In the genomic region with DNA sequence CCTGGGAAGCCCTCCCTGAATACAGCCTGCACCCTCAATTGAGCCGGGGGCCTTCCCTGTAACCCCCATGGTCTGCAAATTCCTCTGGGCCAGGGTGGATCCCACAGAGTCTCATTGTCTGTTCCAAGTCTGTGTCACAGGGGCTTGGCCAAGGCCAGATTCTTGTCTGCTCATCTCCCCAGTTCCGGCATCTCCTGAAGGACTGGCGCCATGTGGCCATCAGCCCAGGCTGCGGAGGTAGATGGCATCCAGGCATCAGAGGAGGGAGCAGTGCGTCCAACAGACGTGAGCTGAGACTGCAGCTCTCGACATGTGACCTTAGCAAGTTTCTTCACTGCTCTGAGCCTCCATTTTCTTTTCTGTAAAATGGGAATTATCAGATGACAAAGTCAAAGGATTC, we compare ENCODE assay signal across 16 cellular contexts. TPM values are rescaled to one million over a fixed set of nuclear protein-coding genes. Genes with fewer than 3 reads are reported as not detected.
DNase-seq lines count a peak whose midpoint lies in the region; ATAC-seq, FAIRE-seq and TF ChIP-seq lines count a peak whose summit lies in the region.
"Had no signal": no experiment of that assay in that cellular context is flagged by ENCODE, and none has a peak within 500 bp of the region (broad histone marks: within the 10 kb centered on the region; RNA-seq: fewer than 3 reads in every experiment).

No MANE protein-coding gene starts in this region.

- ATAC-seq in HepG2 (no peak), right lobe of liver (no peak), thoracic aorta (ENCODE audit: insufficient number of reproducible peaks, low FRiP score, low read depth) (no peak)
- ATAC-seq: SK-N-SH treated with all-trans-retinoic acid at 6 μM for 48 hours had no signal

- CTCF ChIA-PET in HepG2 (lab: Yijun Ruan, JAX; ENCODE audit: low intra/inter-chr PET ratio, low total read pairs): no interaction called here

- H3K4me1 ChIP-seq in HepG2 (ENCODE audit: insufficient read depth, low read length) (peaks cover 5% of the 10 kb centered on the region; the same call in 1 of the 2 replicates), right lobe of liver (no peaks in the 10 kb centered on the region), adrenal gland (replicated peaks in 1 of 2) (peaks cover 8 to 12% of the 10 kb centered on the region in 2 donors), fibroblast of lung (ENCODE audit: control insufficient read depth, extremely low read depth, insufficient read depth, low read length) (peaks cover 17% of the 10 kb centered on the region), thoracic aorta (ENCODE audit: control insufficient read depth in 1 of 2, low read depth in 2 of 2) (peaks cover 5 to 29% of the 10 kb centered on the region in 2 donors), HAP-1 (no peaks in the 10 kb centered on the region)

- H3K9ac ChIP-seq in HepG2 (ENCODE audit: insufficient read depth, low read depth, low read length): no peak overlapping the region
- no peak overlapping the region for H3K9ac ChIP-seq in fibroblast of lung (ENCODE audit: insufficient read depth, low read length)
- H3K9ac ChIP-seq: BLaER1 had no signal

- no peak for TF ChIP-seq POLR2A in HepG2 (IDR thresholded peaks at IDR 0.05; ENCODE audit: insufficient read depth in 1 of 2, low read depth in 2 of 2, low read length in 2 of 2)
- no peak for TF ChIP-seq POLR2A in right lobe of liver (IDR thresholded peaks at IDR 0.05)
- TF ChIP-seq POLR2A in adrenal gland (IDR thresholded peaks at IDR 0.05): no peak

- peaks cover 31 to 78% of the 10 kb centered on the region in 2 experiments for H3K36me3 ChIP-seq in HepG2 (replicated peaks in 1 of 2; ENCODE audit: control insufficient read depth in 1 of 2, insufficient read depth in 2 of 2, low read length in 2 of 2)
- H3K36me3 ChIP-seq in right lobe of liver: peaks cover 0 to 10% (median 5%) of the 10 kb centered on the region in 4 donors
- H3K36me3 ChIP-seq in adrenal gland (replicated peaks in 1 of 2): peaks cover 0 to 26% of the 10 kb centered on the region in 2 donors
- H3K36me3 ChIP-seq in fibroblast of lung (ENCODE audit: control insufficient read depth, insufficient read depth, low read length): peaks cover 33% of the 10 kb centered on the region
- H3K36me3 ChIP-seq in thoracic aorta: peaks cover 20% of the 10 kb centered on the region
- peaks cover 13% of the 10 kb centered on the region for H3K36me3 ChIP-seq in HAP-1 (replicated peaks)

- FAIRE-seq in HepG2 (lab: Jason Lieb, UNC) (no peak), urothelium cell line (lab: Jason Lieb, UNC) (no peak)

- DNase-seq in HepG2 (ENCODE audit: low spot score): no peak
- no peak for DNase-seq in right lobe of liver
- peak in 5 of 7 donors; percentile 67 to 85 (median 78) for DNase-seq in adrenal gland
- DNase-seq in fibroblast of lung (ENCODE audit: low read depth in 2 of 2): no peak
- no peak for DNase-seq in thoracic aorta (ENCODE audit: low spot score)
- DNase-seq in urothelium cell line (ENCODE audit: low spot score): no peak
- DNase-seq in NK-92 treated with Interleukin-12 subunit alpha and Interleukin-12 subunit beta, amount 100 ng/mL, for 24 hours (lab: John Stamatoyannopoulos, UW): no peak
- DNase-seq in HAP-1 (ENCODE audit: low spot score in 2 of 2): no peak
- DNase-seq: DMS79 treated with DMSO at 0.1 percent for 48 hours, H7, NCI-H1092 treated with DMSO at 0.1 percent for 48 hours, NCI-H146, NCI-H2081 treated with DMSO at 0.1 percent for 48 hours, SIG-M5 had no signal

- H3K27ac ChIP-seq in HepG2 (ENCODE audit: extremely low read length, insufficient read depth, low read length) (no peak overlapping the region), right lobe of liver (no peak overlapping the region), adrenal gland (peak overlapping the region in 4 of 5 donors; percentile 10 to 97 (median 91)), fibroblast of lung (ENCODE audit: insufficient read depth, low read length) (peak overlapping the region; percentile 98), thoracic aorta (peak overlapping the region; percentile 91 to 97)
- H3K27ac ChIP-seq: BLaER1 had no signal

- TF ChIP-seq CTCF in HepG2 (CRISPR knock-in tag; IDR thresholded peaks at IDR 0.05) (no peak), right lobe of liver (IDR thresholded peaks at IDR 0.05) (no peak), adrenal gland (IDR thresholded peaks at IDR 0.05) (no peak), fibroblast of lung (conservative IDR thresholded peaks at IDR 0.05 in 1 of 2, IDR thresholded peaks at IDR 0.05 in 1 of 2; ENCODE audit: low read depth in 1 of 2, low read length in 2 of 2) (no peak), thoracic aorta (IDR thresholded peaks at IDR 0.05) (no peak)

- H3K27me3 ChIP-seq in HepG2 (ENCODE audit: control insufficient read depth in 1 of 2, insufficient read depth in 2 of 2, low read length in 2 of 2): no peaks in the 10 kb centered on the region
- no peaks in the 10 kb centered on the region for H3K27me3 ChIP-seq in right lobe of liver
- H3K27me3 ChIP-seq in adrenal gland: no peaks in the 10 kb centered on the region
- H3K27me3 ChIP-seq in fibroblast of lung (ENCODE audit: control insufficient read depth, insufficient read depth, low read length): no peaks in the 10 kb centered on the region
- no peaks in the 10 kb centered on the region for H3K27me3 ChIP-seq in thoracic aorta (replicated peaks; ENCODE audit: insufficient read depth)
- no peaks in the 10 kb centered on the region for H3K27me3 ChIP-seq in HAP-1 (ENCODE audit: low read depth)
- H3K27me3 ChIP-seq: BLaER1 had no signal

- H2AFZ ChIP-seq in HepG2 (ENCODE audit: low read length) (no peak overlapping the region), fibroblast of lung (ENCODE audit: low read length) (no peak overlapping the region)

- no peaks in the 10 kb centered on the region for H4K20me1 ChIP-seq in HepG2 (ENCODE audit: insufficient read depth, low read length)
- H4K20me1 ChIP-seq in fibroblast of lung (ENCODE audit: control insufficient read depth, extremely low read depth, insufficient read depth, low read length): no peaks in the 10 kb centered on the region

- WGBS in HepG2 (ENCODE audit: low lambda C conversion rate): 96% methylated on average over 6 of the region's 7 CpGs
- WGBS in right lobe of liver (ENCODE audit: insufficient coverage, low coverage, low lambda C conversion rate, missing lambda C conversion rate): 88% methylated on average over 5 of the region's 7 CpGs
- 53 to 81% (median 57%) methylated on average over 6 to 7 of the region's 7 CpGs for WGBS in adrenal gland, 4 donors

- H3K79me2 ChIP-seq in HepG2 (ENCODE audit: insufficient read depth, low read length): no peaks in the 10 kb centered on the region
- H3K79me2 ChIP-seq in fibroblast of lung (ENCODE audit: control insufficient read depth, insufficient read depth, low read length): no peaks in the 10 kb centered on the region

- in situ Hi-C loops in HepG2 (cut with HindIII; ENCODE audit: extremely low pct_ligation_motif_present, low pct_unique_long_range_greater_than_20kb) (loop anchor here (10.0 kb wide), 1 partner anchor 447 kb away; no protein-coding TSS in a partner anchor), HAP-1 (cut with MboI; ENCODE audit: low sequenced_read_pairs) (loop anchor here (10.0 kb wide), 1 partner anchor 447 kb away; no protein-coding TSS in a partner anchor)

- POLR2A ChIA-PET in HepG2 (lab: Yijun Ruan, JAX): no interaction called here

- intact Hi-C loops in HepG2 (cut with micrococcal nuclease; ENCODE audit: unreplicated experiment): no loop called here
- intact Hi-C loops in right lobe of liver (cut with DNase I): no loop called here
- intact Hi-C loops in adrenal gland (cut with DNase I): no loop called here

- H3K9me3 ChIP-seq in HepG2 (ENCODE audit: low read length): no peaks in the 10 kb centered on the region
- H3K9me3 ChIP-seq in right lobe of liver: no peaks in the 10 kb centered on the region
- H3K9me3 ChIP-seq in adrenal gland (replicated peaks in 1 of 3): no peaks in the 10 kb centered on the region
- H3K9me3 ChIP-seq in fibroblast of lung (ENCODE audit: control insufficient read depth, insufficient read depth, low read depth, low read length): no peaks in the 10 kb centered on the region
- H3K9me3 ChIP-seq in thoracic aorta: no peaks in the 10 kb centered on the region
- no peaks in the 10 kb centered on the region for H3K9me3 ChIP-seq in HAP-1
- H3K9me3 ChIP-seq: BLaER1 had no signal

- no peak overlapping the region for H3K4me2 ChIP-seq in HepG2 (ENCODE audit: low read depth, low read length)
- H3K4me2 ChIP-seq in fibroblast of lung (ENCODE audit: extremely low read depth, insufficient read depth, low read length): no peak overlapping the region
- H3K4me2 ChIP-seq: BLaER1 had no signal

- no TSS peak for BruUV-seq in HepG2 (replicated peaks; lab: Mats Ljungman, UMichigan)

- no peak overlapping the region for H3K4me3 ChIP-seq in HepG2 (replicated peaks in 1 of 3; ENCODE audit: insufficient read depth in 1 of 3, low read depth in 2 of 3, low read length in 3 of 3)
- no peak overlapping the region for H3K4me3 ChIP-seq in right lobe of liver
- no peak overlapping the region for H3K4me3 ChIP-seq in adrenal gland
- no peak overlapping the region for H3K4me3 ChIP-seq in fibroblast of lung (replicated peaks in 1 of 4; ENCODE audit: control extremely low read depth in 1 of 4, insufficient read depth in 1 of 4, low read depth in 3 of 4, low read length in 4 of 4)
- no peak overlapping the region for H3K4me3 ChIP-seq in thoracic aorta
- no peak overlapping the region for H3K4me3 ChIP-seq in HAP-1
- H3K4me3 ChIP-seq: BLaER1 had no signal

- TF ChIP-seq EP300 in HepG2 (IDR thresholded peaks at IDR 0.05; ENCODE audit: low read depth in 2 of 2, low read length in 2 of 2) (no peak), HepG2 (CRISPR knock-in tag; IDR thresholded peaks at IDR 0.05; ENCODE audit: borderline replicate concordance) (no peak)

- TF ChIP-seq RAD21 in HepG2 (CRISPR knock-in tag; IDR thresholded peaks at IDR 0.05): no peak

RNA-seq across cellular contexts. Expression of gene RPL26L1, which starts 37.3 kb away (rescaled TPM):
- total RNA-seq in HepG2 (2016; rRNA removed; fragmentation: Illumina TruSeq; extraction: Trizol) (83.6 and 107 TPM in 2 replicates), right lobe of liver (10 to 100 TPM; 14.2 to 33.4 (median 19.2) TPM), adrenal gland (10 to 100 TPM; 11.9 to 58.8 (median 41.6) TPM), fibroblast of lung (47.1 and 50.1 TPM in 2 replicates), thoracic aorta (1 to 10 TPM; 7.2 to 9.9 TPM)
- total RNA-seq in HepG2 (2016; cell fraction: cytosol; rRNA removed; fragmentation: Illumina TruSeq; extraction: Trizol; ENCODE audit: low read depth): 33.3 and 37.4 TPM in 2 replicates
- total RNA-seq in HepG2 (2016; cell fraction: insoluble cytoplasmic fraction; rRNA removed; fragmentation: Illumina TruSeq; extraction: Trizol): 76.9 and 117 TPM in 2 replicates
- 30.1 and 30.8 TPM in 2 replicates for total RNA-seq in HepG2 (2016; cell fraction: membrane; rRNA removed; fragmentation: Illumina TruSeq; extraction: Trizol)
- 29.9 and 31.6 TPM in 2 replicates for total RNA-seq in HepG2 (2016; cell fraction: nucleus; rRNA removed; fragmentation: Illumina TruSeq; extraction: Trizol)
- polyA plus RNA-seq in HepG2 (2011; rRNA removed) (60.0 and 61.2 TPM in 2 replicates), adrenal gland (10 to 100 TPM; 28.5 to 94.8 (median 54.4) TPM), fibroblast of lung (98.1 and 144 TPM in 2 replicates)
- polyA plus RNA-seq in HepG2 (2011; cell fraction: cytosol; rRNA removed): 63.1 and 67.2 TPM in 2 replicates
- 19.5 and 21.3 TPM in 2 replicates for polyA plus RNA-seq in HepG2 (2011; cell fraction: nucleus; rRNA removed)
- polyA plus RNA-seq in HepG2 (2012): 45.5 and 54.3 TPM in 2 replicates
- polyA plus RNA-seq in HepG2 (2016; cell fraction: cytosol; fragmentation: Illumina TruSeq; extraction: Trizol; ENCODE audit: low read depth): 32.2 and 38.5 TPM in 2 replicates
- 125 and 151 TPM in 2 replicates for polyA plus RNA-seq in HepG2 (2016; cell fraction: insoluble cytoplasmic fraction; fragmentation: Illumina TruSeq; extraction: Trizol; ENCODE audit: low read depth)
- 30.7 and 36.9 TPM in 2 replicates for polyA plus RNA-seq in HepG2 (2016; cell fraction: membrane; fragmentation: Illumina TruSeq; extraction: Trizol; ENCODE audit: low read depth)
- 58.3 and 63.6 TPM in 2 replicates for polyA plus RNA-seq in HepG2 (2016; cell fraction: nucleus; fragmentation: Illumina TruSeq; extraction: Trizol; ENCODE audit: insufficient read depth, low read depth)
- 31.1 and 88.5 TPM in 2 replicates for polyA minus RNA-seq in HepG2 (2011; rRNA and poly(A)+ RNA removed; ENCODE audit: low replicate concordance)
- polyA minus RNA-seq in HepG2 (2011; cell fraction: cytosol; rRNA and poly(A)+ RNA removed): 12.4 and 13.4 TPM in 2 replicates
- polyA minus RNA-seq in HepG2 (2011; cell fraction: nucleus; rRNA and poly(A)+ RNA removed): 6.7 and 7.5 TPM in 2 replicates
- 90.2 and 135 TPM in 2 replicates for polyA plus RNA-seq in fibroblast of lung (2012)
- 11.2 and 12.2 TPM in 2 replicates for polyA minus RNA-seq in fibroblast of lung (ENCODE audit: low replicate concordance)

Comparison
In these comparisons a context has a peak if more than half of its experiments do, and no peak if none do; other contexts are left out.
1. DNase-seq: peak in adrenal gland (5 of 7); none in HepG2 (single experiment), right lobe of liver (0 of 3), fibroblast of lung (0 of 2), thoracic aorta (single experiment), urothelium cell line (single experiment), NK-92 treated with Interleukin-12 subunit alpha and Interleukin-12 subunit beta, amount 100 ng/mL, for 24 hours (single experiment) and HAP-1 (0 of 2).
2. H3K27ac ChIP-seq: peak in adrenal gland (4 of 5), fibroblast of lung (single experiment) and thoracic aorta (2 of 2); none in HepG2 (single experiment) and right lobe of liver (0 of 3).